13 cellular contexts compared by ENCODE assay signal in genomic region chr9:96514108-96514824, GRCh38.
A peak's percentile ranks its signal among the peaks of the same experiment; 100 is the strongest.
DNase-seq lines count a peak whose midpoint lies in the region; ATAC-seq and TF ChIP-seq lines count a peak whose summit lies in the region.
"Had no signal": no experiment of that assay in that cellular context is flagged by ENCODE, and none has a peak within 500 bp of the region (broad histone marks: within the 10 kb centered on the region; RNA-seq: fewer than 3 reads in every experiment).

No MANE protein-coding gene starts in this region.

- H3K4me1 ChIP-seq in mesenchymal stem cell (ENCODE audit: control insufficient read depth, insufficient read depth, low read depth, low read length) (peaks cover 9% of the 10 kb centered on the region), upper lobe of right lung (peaks cover 4% of the 10 kb centered on the region)

- no peak overlapping the region for H2BK12ac ChIP-seq in mesenchymal stem cell (ENCODE audit: low read length in 2 of 2)

- H3K27ac ChIP-seq in mesenchymal stem cell (ENCODE audit: low read length, poor library complexity, severe bottlenecking) (peak overlapping the region; percentile 82), upper lobe of right lung (peak overlapping the region; percentile 60)

- no peak overlapping the region for H2AFZ ChIP-seq in mesenchymal stem cell (ENCODE audit: low read depth, low read length)

- no peak overlapping the region for H3K4me2 ChIP-seq in mesenchymal stem cell (ENCODE audit: low read length, poor library complexity, severe bottlenecking)

- DNase-seq in LHCN-M2 (ENCODE audit: low read depth) (peak; percentile 67), epithelial cell of proximal tubule (ENCODE audit: low read depth) (peak; percentile 18), mesenchymal stem cell (peak; percentile 78), upper lobe of right lung (no peak), NCI-H1417 (lab: John Stamatoyannopoulos, UW) (no peak), foreskin melanocyte (no peak), GM20000 (ENCODE audit: low spot score) (no peak)
- DNase-seq: activated B cell treated with CpG ODN at 0.5 μM for 24 hours; NCI-H446; stimulated activated CD4-positive, alpha-beta T cell treated with anti-CD3 and anti-CD28 coated beads, Interleukin-1b, Interleukin-23, amount 100 ng/mL, for 48 hours; stimulated activated naive CD8-positive, alpha-beta T cell treated with anti-CD3 and anti-CD28 coated beads, Interleukin-15, amount 100 ng/mL, for 72 hours had no signal

- H3K4ac ChIP-seq in mesenchymal stem cell (ENCODE audit: low read depth in 1 of 2, low read length in 2 of 2), result no peak overlapping the region

- no peaks in the 10 kb centered on the region for H3K9me3 ChIP-seq in mesenchymal stem cell (ENCODE audit: control insufficient read depth, low read length)
- H3K9me3 ChIP-seq in upper lobe of right lung, result no peaks in the 10 kb centered on the region

- peaks cover 9 to 50% of the 10 kb centered on the region in 2 experiments for H3K36me3 ChIP-seq in mesenchymal stem cell (ENCODE audit: control insufficient read depth in 1 of 2, insufficient read depth in 2 of 2, low read depth in 1 of 2, low read length in 2 of 2)
- H3K36me3 ChIP-seq in upper lobe of right lung, result peaks cover 4% of the 10 kb centered on the region

- ATAC-seq in upper lobe of right lung (no peak), HG03521 (IDR thresholded peaks at IDR 0.05; ENCODE audit: unreplicated experiment) (no peak)
- ATAC-seq: GM12878; stimulated activated naive CD8-positive, alpha-beta T cell treated with anti-CD3 and anti-CD28 coated beads, Interleukin-15, amount 100 ng/mL, for 72 hours had no signal

- H3K9ac ChIP-seq in mesenchymal stem cell (ENCODE audit: low read length), result peak overlapping the region; percentile 88

- intact Hi-C loops in upper lobe of right lung (cut with DNase I), result no loop called here

- no peak overlapping the region for H2BK15ac ChIP-seq in mesenchymal stem cell (ENCODE audit: low read depth, poor library complexity, severe bottlenecking)

- no peak overlapping the region for H3K23ac ChIP-seq in mesenchymal stem cell (ENCODE audit: low read length in 2 of 2)

- H2BK120ac ChIP-seq in mesenchymal stem cell (ENCODE audit: low read depth, low read length), result no peak overlapping the region

- no peak overlapping the region for H4K91ac ChIP-seq in mesenchymal stem cell (ENCODE audit: low read length)

- H3K79me1 ChIP-seq in mesenchymal stem cell (replicated peaks; ENCODE audit: low read length, poor library complexity, severe bottlenecking), result peaks cover 7% of the 10 kb centered on the region

- H2AK5ac ChIP-seq in mesenchymal stem cell (ENCODE audit: low read length, severe bottlenecking), result no peak overlapping the region

- H3K18ac ChIP-seq in mesenchymal stem cell (ENCODE audit: low read depth in 1 of 2, low read length in 2 of 2), result peak overlapping the region in 1 of 2 experiments; percentile 59

- 86% methylated on average over 6 of the region's 9 CpGs for WGBS in mesenchymal stem cell

- no peak overlapping the region for H2BK5ac ChIP-seq in mesenchymal stem cell (ENCODE audit: low read depth, low read length, poor library complexity, severe bottlenecking)

- TF ChIP-seq CTCF in epithelial cell of proximal tubule (conservative IDR thresholded peaks at IDR 0.05; ENCODE audit: low read depth, low read length) (no peak), upper lobe of right lung (IDR thresholded peaks at IDR 0.05) (no peak), GM20000 (IDR thresholded peaks at IDR 0.05; ENCODE audit: extremely low read depth, missing control alignments) (no peak)

- no peak overlapping the region for H4K8ac ChIP-seq in mesenchymal stem cell (ENCODE audit: low read length)

- no peak overlapping the region for H3K14ac ChIP-seq in mesenchymal stem cell (ENCODE audit: low read length in 2 of 2)

- H3K27me3 ChIP-seq in mesenchymal stem cell (ENCODE audit: control insufficient read depth in 1 of 2, insufficient read depth in 1 of 2, low read length in 2 of 2) (no peaks in the 10 kb centered on the region), upper lobe of right lung (no peaks in the 10 kb centered on the region)

- H3K4me3 ChIP-seq in epithelial cell of proximal tubule (ENCODE audit: low read depth, low read length) (no peak overlapping the region), mesenchymal stem cell (ENCODE audit: insufficient read depth in 1 of 2, low read depth in 1 of 2, low read length in 2 of 2) (peak overlapping the region in 1 of 2 experiments; percentile 45), upper lobe of right lung (no peak overlapping the region)
- H3K4me3 ChIP-seq: GM12878 had no signal

Comparison
In these comparisons a context has a peak if more than half of its experiments do, and no peak if none do; other contexts are left out.
1. DNase-seq: peak in LHCN-M2 (single experiment), epithelial cell of proximal tubule (single experiment) and mesenchymal stem cell (single experiment); none in upper lobe of right lung (single experiment), NCI-H1417 (0 of 3), foreskin melanocyte (single experiment) and GM20000 (single experiment).